ENCODE assay signal across 11 cellular contexts in genomic region chr1:63746129-63746864, GRCh38. TPM values are rescaled to one million over a fixed set of nuclear protein-coding genes. Genes with fewer than 3 reads are reported as not detected.
A peak's percentile ranks its signal among the peaks of the same experiment; 100 is the strongest.
DNase-seq lines count a peak whose midpoint lies in the region; ATAC-seq and TF ChIP-seq lines count a peak whose summit lies in the region.
"Had no signal": no experiment of that assay in that cellular context is flagged by ENCODE, and none has a peak within 500 bp of the region (broad histone marks: within the 10 kb centered on the region; RNA-seq: fewer than 3 reads in every experiment).

No MANE protein-coding gene starts in this region.

- H3K27ac ChIP-seq in left lung (no peak overlapping the region), tibial artery (peak overlapping the region; percentile 8 to 27)
- H3K27ac ChIP-seq: BLaER1 treated with 17β-estradiol and CSF1 and Interleukin-3, amounts not matched to agents 10 nM and 100 nM had no signal

- H3K4me1 Mint-ChIP-seq in activated naive CD4-positive, alpha-beta T cell treated with anti-CD3 and anti-CD28 coated beads for 36 hours (ENCODE audit: low read depth), result peaks cover 21% of the 10 kb centered on the region

- no peaks in the 10 kb centered on the region for H3K36me3 Mint-ChIP-seq in activated naive CD4-positive, alpha-beta T cell treated with anti-CD3 and anti-CD28 coated beads for 36 hours (ENCODE audit: low read depth)
- H3K36me3 Mint-ChIP-seq: naive B cell had no signal

- TF ChIP-seq CTCF in left lung (IDR thresholded peaks at IDR 0.05) (no peak), tibial artery (IDR thresholded peaks at IDR 0.05) (no peak)

- H3K4me3 Mint-ChIP-seq in activated naive CD4-positive, alpha-beta T cell treated with anti-CD3 and anti-CD28 coated beads for 36 hours, result no peak overlapping the region
- H3K4me3 Mint-ChIP-seq: naive B cell had no signal

- ATAC-seq in left lung, result peak; percentile 19
- ATAC-seq: K562 had no signal

- H3K27ac Mint-ChIP-seq in activated naive CD4-positive, alpha-beta T cell treated with anti-CD3 and anti-CD28 coated beads for 36 hours, result peak overlapping the region; percentile 78
- H3K27ac Mint-ChIP-seq: naive B cell had no signal

- H3K9me3 ChIP-seq in left lung (no peaks in the 10 kb centered on the region), tibial artery (no peaks in the 10 kb centered on the region)

- no peaks in the 10 kb centered on the region for H3K9me3 Mint-ChIP-seq in activated naive CD4-positive, alpha-beta T cell treated with anti-CD3 and anti-CD28 coated beads for 36 hours

- H3K36me3 ChIP-seq in left lung (no peaks in the 10 kb centered on the region), tibial artery (no peaks in the 10 kb centered on the region)
- H3K36me3 ChIP-seq: BLaER1 treated with 17β-estradiol and CSF1 and Interleukin-3, amounts not matched to agents 10 nM and 100 nM had no signal

- peak; percentile 82 for DNase-seq in activated naive CD4-positive, alpha-beta T cell treated with anti-CD3 and anti-CD28 coated beads for 36 hours
- DNase-seq in activated naive CD4-positive, alpha-beta T cell (lab: John Stamatoyannopoulos, UW), result no peak
- DNase-seq in activated naive CD4-positive, alpha-beta T cell treated with anti-CD3 and anti-CD28 coated beads, Interleukin-2, amount 50 U/mL, for 16 hours, result peak; percentile 19
- DNase-seq in left lung (no peak), tibial artery (no peak), UCSD-AML1 (lab: John Stamatoyannopoulos, UW; ENCODE audit: unreplicated experiment) (no peak), COLO829 (ENCODE audit: low spot score) (no peak), HuH-7.5 (ENCODE audit: low spot score) (no peak)
- DNase-seq: naive B cell had no signal

- H3K27me3 ChIP-seq in left lung (no peaks in the 10 kb centered on the region), tibial artery (no peaks in the 10 kb centered on the region)
- H3K27me3 ChIP-seq: BLaER1 treated with 17β-estradiol and CSF1 and Interleukin-3, amounts not matched to agents 10 nM and 100 nM had no signal

- peaks cover 11% of the 10 kb centered on the region for H3K27me3 Mint-ChIP-seq in activated naive CD4-positive, alpha-beta T cell treated with anti-CD3 and anti-CD28 coated beads for 36 hours (ENCODE audit: low read depth)

- CTCF ChIA-PET in activated naive CD4-positive, alpha-beta T cell treated with anti-CD3 and anti-CD28 coated beads for 36 hours (lab: Charles Lee), result no interaction called here

- intact Hi-C loops in activated naive CD4-positive, alpha-beta T cell treated with anti-CD3 and anti-CD28 coated beads for 36 hours (cut with micrococcal nuclease), result loop anchor here (1.0 kb wide), 1 partner anchor 54 kb away; no protein-coding TSS in a partner anchor
- intact Hi-C loops in left lung (cut with DNase I), result no loop called here
- intact Hi-C loops in tibial artery (cut with DNase I; ENCODE audit: low total_unique reads), result no loop called here

- H3K4me3 ChIP-seq in left lung, result no peak overlapping the region
- H3K4me3 ChIP-seq in tibial artery, result no peak overlapping the region
- H3K4me3 ChIP-seq: BLaER1 treated with 17β-estradiol and CSF1 and Interleukin-3, amounts not matched to agents 10 nM and 100 nM; K562 had no signal

- H3K4me1 ChIP-seq in left lung (no peaks in the 10 kb centered on the region), tibial artery (peaks cover 0 to 26% (median 9%) of the 10 kb centered on the region in 4 donors)

RNA-seq across cellular contexts. Expression of gene ROR1, which starts 27.5 kb away (rescaled TPM):
- under 1 TPM; 0.10 to 0.14 TPM for total RNA-seq in activated naive CD4-positive, alpha-beta T cell treated with anti-CD3 and anti-CD28 coated beads for 36 hours
- 10 to 100 TPM; 25.5 to 27.5 TPM for total RNA-seq in left lung

Comparison
In these comparisons a context has a peak if more than half of its experiments do, and no peak if none do; other contexts are left out.
1. DNase-seq: peak in activated naive CD4-positive, alpha-beta T cell treated with anti-CD3 and anti-CD28 coated beads for 36 hours (single experiment) and activated naive CD4-positive, alpha-beta T cell treated with anti-CD3 and anti-CD28 coated beads, Interleukin-2, amount 50 U/mL, for 16 hours (single experiment); none in activated naive CD4-positive, alpha-beta T cell (0 of 4), left lung (0 of 2), tibial artery (0 of 2), UCSD-AML1 (single experiment), COLO829 (single experiment) and HuH-7.5 (single experiment).
2. H3K27ac ChIP-seq: peak in tibial artery (2 of 2); none in left lung (0 of 2).
3. RNA of gene ROR1, which starts 27.5 kb away (total RNA-seq): 25.5 to 27.5 TPM in left lung; 0.10 to 0.14 TPM in activated naive CD4-positive, alpha-beta T cell treated with anti-CD3 and anti-CD28 coated beads for 36 hours; every median in the first group is over 10 times any median in the second.